22 cellular contexts compared by ENCODE assay signal in genomic region chr21:45156459-45156858, GRCh38.
"Had no signal": no experiment of that assay in that cellular context is flagged by ENCODE, and none has a peak within 500 bp of the region (broad histone marks: within the 10 kb centered on the region; RNA-seq: fewer than 3 reads in every experiment).

No MANE protein-coding gene starts in this region.

- ATAC-seq: gastroesophageal sphincter, pancreas had no signal

- H3K4me3 ChIP-seq: esophagus squamous epithelium, gastroesophageal sphincter, pancreas, prostate gland, right lobe of liver, spleen, stomach, uterus had no signal

- DNase-seq: effector memory CD4-positive, alpha-beta T cell; esophagus squamous epithelium; foreskin fibroblast; glutamatergic neuron; mesendoderm; naive B cell; occipital lobe; pancreas; spleen; stimulated activated CD4-positive, alpha-beta T cell treated with anti-CD3 and anti-CD28 coated beads, Interleukin-15, amount 100 ng/mL, for 24 hours; stimulated activated CD4-positive, alpha-beta T cell treated with anti-CD3 and anti-CD28 coated beads, Interleukin-1b, Interleukin-23, amount 100 ng/mL, for 48 hours; stimulated activated CD4-positive, alpha-beta T cell treated with anti-CD3 and anti-CD28 coated beads, Interleukin-4, amount 100 ng/mL, for 24 hours; stimulated activated naive CD4-positive, alpha-beta T cell; substantia nigra; trophoblast cell; uterus had no signal

- H3K27me3 ChIP-seq: esophagus squamous epithelium, gastroesophageal sphincter, pancreas, right lobe of liver, spleen, stomach, uterus had no signal

- H3K9me3 Mint-ChIP-seq: nephron had no signal

- H3K4me3 Mint-ChIP-seq: naive B cell, nephron had no signal

- H3K4me1 ChIP-seq: pancreas, right lobe of liver, uterus had no signal

- H3K9me3 ChIP-seq: esophagus squamous epithelium, gastroesophageal sphincter, pancreas, prostate gland, right lobe of liver, stomach, uterus had no signal

- H3K36me3 ChIP-seq: esophagus squamous epithelium, pancreas, prostate gland, right lobe of liver, uterus had no signal

- H3K27ac Mint-ChIP-seq: nephron had no signal

- H3K27ac ChIP-seq: epithelial cell of prostate, esophagus squamous epithelium, gastroesophageal sphincter, pancreas, prostate gland, right lobe of liver, spleen, stomach, uterus had no signal

- H3K27me3 Mint-ChIP-seq: naive B cell had no signal
